10 cellular contexts compared by ENCODE assay signal in the genomic region with DNA sequence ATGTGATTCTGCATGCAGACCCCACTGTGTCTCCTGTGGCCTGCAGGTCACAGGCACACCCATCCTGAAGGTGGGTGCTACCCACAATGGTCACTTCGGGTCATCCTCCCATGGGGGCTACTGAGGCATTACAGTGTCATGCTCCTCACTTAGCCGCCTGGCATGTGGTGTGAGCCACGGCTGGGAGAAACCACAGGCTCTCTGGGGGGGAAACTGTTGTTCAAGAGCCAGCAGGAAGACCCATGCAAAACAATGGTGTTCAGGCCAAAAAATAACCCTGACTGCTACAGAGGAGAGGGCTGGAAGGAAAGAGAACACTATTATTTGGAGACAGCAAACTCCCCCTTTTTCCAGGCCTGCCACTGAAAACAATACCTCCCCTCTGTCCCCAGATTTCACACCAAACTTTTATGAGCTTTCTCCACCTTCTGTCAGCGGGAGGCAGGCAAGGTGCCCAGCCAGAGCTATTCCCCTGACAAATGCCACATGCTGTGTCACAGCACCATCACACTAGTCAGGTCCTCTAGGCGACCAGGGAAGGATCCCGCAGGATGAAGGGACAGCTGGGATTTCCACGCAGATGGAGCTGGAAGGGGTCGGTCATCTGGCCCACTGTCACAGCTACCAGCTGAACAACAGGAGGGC.
DNase-seq lines count a peak whose midpoint lies in the region; ATAC-seq and TF ChIP-seq lines count a peak whose summit lies in the region.
"Had no signal": no experiment of that assay in that cellular context is flagged by ENCODE, and none has a peak within 500 bp of the region (broad histone marks: within the 10 kb centered on the region; RNA-seq: fewer than 3 reads in every experiment).

No MANE protein-coding gene starts in this region.

- no peak overlapping the region for H3K4me3 ChIP-seq in LNCaP clone FGC (ENCODE audit: low read depth, low read length)
- H3K4me3 ChIP-seq in muscle layer of duodenum (ENCODE audit: low read depth in 1 of 2, low read length in 2 of 2): no peak overlapping the region
- H3K4me3 ChIP-seq: cardiac muscle cell had no signal

- H3K27me3 Mint-ChIP-seq in brain: peaks cover 3% of the 10 kb centered on the region

- no peaks in the 10 kb centered on the region for H3K36me3 Mint-ChIP-seq in brain

- H3K27me3 ChIP-seq in muscle layer of duodenum (ENCODE audit: low read depth, low read length): no peaks in the 10 kb centered on the region
- H3K27me3 ChIP-seq: cardiac muscle cell had no signal

- peak overlapping the region in 1 of 5 experiments; percentile 20 for H3K4me3 Mint-ChIP-seq in brain

- no peaks in the 10 kb centered on the region for H3K9me3 ChIP-seq in muscle layer of duodenum (ENCODE audit: control insufficient read depth in 1 of 2, low read length in 2 of 2)

- H3K4me1 Mint-ChIP-seq in brain: peaks cover 91% of the 10 kb centered on the region

- peak; percentile 4 for DNase-seq in ACHN
- DNase-seq in LNCaP clone FGC (ENCODE audit: low read depth): peak; percentile 62
- DNase-seq in activated gamma-delta T cell (lab: John Stamatoyannopoulos, UW): no peak
- no peak for DNase-seq in AG08396 (ENCODE audit: low spot score)
- DNase-seq: NCI-H2029 had no signal

- no peaks in the 10 kb centered on the region for H3K36me3 ChIP-seq in muscle layer of duodenum (ENCODE audit: control insufficient read depth in 1 of 2, insufficient read depth in 2 of 2, low read length in 2 of 2)
- H3K36me3 ChIP-seq: cardiac muscle cell had no signal

- peaks cover 24 to 29% of the 10 kb centered on the region in 2 donors for H3K4me1 ChIP-seq in muscle layer of duodenum (ENCODE audit: control insufficient read depth in 1 of 2, insufficient read depth in 2 of 2, low read length in 2 of 2)

- no peaks in the 10 kb centered on the region for H3K9me3 Mint-ChIP-seq in brain

- ATAC-seq in GM18858 (IDR thresholded peaks at IDR 0.05; ENCODE audit: unreplicated experiment) (no peak), HG03565 (IDR thresholded peaks at IDR 0.05; ENCODE audit: unreplicated experiment) (no peak)

- peak overlapping the region; percentile 62 to 93 (median 79) for H3K27ac Mint-ChIP-seq in brain

- TF ChIP-seq CTCF in LNCaP clone FGC (IDR thresholded peaks at IDR 0.05; ENCODE audit: control insufficient read depth, extremely low read depth, insufficient read depth) (no peak), brain (conservative IDR thresholded peaks at IDR 0.05) (no peak)

- in situ Hi-C loops in ACHN (cut with HindIII; ENCODE audit: low pct_ligation_motif_present, low pct_unique_long_range_greater_than_20kb, low sequenced_read_pairs): no loop called here

- H3K27ac ChIP-seq in muscle layer of duodenum (ENCODE audit: low read length): peak overlapping the region; percentile 14
- H3K27ac ChIP-seq: cardiac muscle cell had no signal

Comparison
In these comparisons a context has a peak if more than half of its experiments do, and no peak if none do; other contexts are left out.
1. DNase-seq: peak in ACHN (single experiment) and LNCaP clone FGC (single experiment); none in activated gamma-delta T cell (single experiment) and AG08396 (single experiment).